In genomic region chr9:108511200-108511756, GRCh38 we compare ENCODE assay signal across 25 cellular contexts.
DNase-seq lines count a peak whose midpoint lies in the region; TF ChIP-seq lines count a peak whose summit lies in the region.
"Had no signal": no experiment of that assay in that cellular context is flagged by ENCODE, and none has a peak within 500 bp of the region (broad histone marks: within the 10 kb centered on the region; RNA-seq: fewer than 3 reads in every experiment).

No MANE protein-coding gene starts in this region.

- intact Hi-C loops in stomach (cut with DNase I; ENCODE audit: low total_unique reads): no loop called here

- H3K4me2 ChIP-seq in trophoblast cell (ENCODE audit: low read length): no peak overlapping the region

- H3K18ac ChIP-seq in trophoblast cell (ENCODE audit: low read length): no peak overlapping the region

- peaks cover 1% of the 10 kb centered on the region for H3K79me1 ChIP-seq in trophoblast cell (ENCODE audit: low read length)

- H3K4ac ChIP-seq in trophoblast cell (ENCODE audit: low read depth, low read length): no peak overlapping the region

- H3K4me1 ChIP-seq in trophoblast cell (ENCODE audit: control insufficient read depth in 1 of 2, insufficient read depth in 2 of 2, low read length in 2 of 2): no peaks in the 10 kb centered on the region
- no peaks in the 10 kb centered on the region for H3K4me1 ChIP-seq in stomach
- H3K4me1 ChIP-seq: parathyroid adenoma, SJSA1, upper lobe of right lung had no signal

- no peak overlapping the region for H4K8ac ChIP-seq in trophoblast cell (ENCODE audit: low read depth, low read length)

- H3K4me3 ChIP-seq in epithelial cell of esophagus (ENCODE audit: low read length): no peak overlapping the region
- no peak overlapping the region for H3K4me3 ChIP-seq in trophoblast cell (ENCODE audit: low read depth, low read length)
- H3K4me3 ChIP-seq in stomach: no peak overlapping the region
- H3K4me3 ChIP-seq: SJSA1, upper lobe of right lung had no signal

- H3K9ac ChIP-seq in trophoblast cell (ENCODE audit: low read length): no peak overlapping the region
- H3K9ac ChIP-seq: parathyroid adenoma had no signal

- TF ChIP-seq POLR2A in stomach (IDR thresholded peaks at IDR 0.05): no peak

- H3K79me2 ChIP-seq in trophoblast cell (ENCODE audit: control insufficient read depth, insufficient read depth, low read length, poor library complexity): no peaks in the 10 kb centered on the region
- H3K79me2 ChIP-seq: parathyroid adenoma had no signal

- no peak overlapping the region for H3K23ac ChIP-seq in trophoblast cell (ENCODE audit: low read length)

- H2BK120ac ChIP-seq in trophoblast cell (ENCODE audit: insufficient read depth, low read length, poor library complexity): no peak overlapping the region

- H3K9me3 ChIP-seq in trophoblast cell (ENCODE audit: insufficient read depth, low read depth, low read length): no peaks in the 10 kb centered on the region
- no peaks in the 10 kb centered on the region for H3K9me3 ChIP-seq in stomach
- H3K9me3 ChIP-seq: SJSA1, upper lobe of right lung had no signal

- no peak overlapping the region for H3K14ac ChIP-seq in trophoblast cell (ENCODE audit: low read length)

- H4K12ac ChIP-seq in trophoblast cell (ENCODE audit: low read depth, low read length): no peak overlapping the region

- H3K27me3 ChIP-seq in trophoblast cell (ENCODE audit: insufficient read depth, low read length) (no peaks in the 10 kb centered on the region), stomach (no peaks in the 10 kb centered on the region)
- H3K27me3 ChIP-seq: SJSA1, upper lobe of right lung had no signal

- TF ChIP-seq CTCF in epithelial cell of esophagus (IDR thresholded peaks at IDR 0.05; ENCODE audit: insufficient read depth, low read depth, low read length, missing control alignments) (no peak), stomach (IDR thresholded peaks at IDR 0.05) (no peak)

- H2BK5ac ChIP-seq in trophoblast cell (ENCODE audit: low read depth, low read length, poor library complexity): no peak overlapping the region

- H4K91ac ChIP-seq in trophoblast cell (ENCODE audit: low read depth, low read length): no peak overlapping the region

- no peak overlapping the region for H3K27ac ChIP-seq in trophoblast cell (ENCODE audit: low read depth, low read length)
- H3K27ac ChIP-seq in stomach: no peak overlapping the region
- H3K27ac ChIP-seq: HL-60, parathyroid adenoma, SJSA1, upper lobe of right lung, WERI-Rb-1 had no signal

- no CpG with 5 or more reads among the region's 5 CpGs for WGBS in trophoblast cell (ENCODE audit: extremely low coverage, insufficient coverage, insufficient read length)
- WGBS in stomach, 5 donors: 89 to 95% (median 94%) methylated on average over 5 of the region's 5 CpGs

- H2BK12ac ChIP-seq in trophoblast cell (ENCODE audit: low read length): no peak overlapping the region

- no peak for TF ChIP-seq EP300 in stomach (IDR thresholded peaks at IDR 0.05)

- peak; percentile 85 for DNase-seq in GM03348 (ENCODE audit: low spot score)
- DNase-seq in MV-4-11 (lab: John Stamatoyannopoulos, UW): peak; percentile 40
- peak; percentile 53 for DNase-seq in epithelial cell of esophagus (ENCODE audit: low read depth)
- DNase-seq in trophoblast cell: peak; percentile 86 to 98
- DNase-seq in occipital lobe (lab: John Stamatoyannopoulos, UW): no peak
- no peak for DNase-seq in stomach
- no peak for DNase-seq in COLO668 (lab: John Stamatoyannopoulos, UW; ENCODE audit: unreplicated experiment)
- DNase-seq in SHP77 treated with DMSO at 0.1 percent for 48 hours (lab: John Stamatoyannopoulos, UW): no peak
- DNase-seq: activated CD4-positive, alpha-beta T cell treated with anti-CD3 and anti-CD28 coated beads, Interleukin-2, amount 50 U/mL, for 4 hours; activated naive CD4-positive, alpha-beta T cell treated with Interleukin-2 at 50 U/mL for 16 hours; activated T-cell treated with anti-CD3 and anti-CD28 coated beads for 4 hours; anterior cingulate cortex; C1 segment of cervical spinal cord; cerebellar nuclear complex; effector memory CD8-positive, alpha-beta T cell; foreskin melanocyte; KBM-7; naive B cell; NCI-H1417 treated with DMSO at 0.1 percent for 48 hours; stimulated activated CD4-positive, alpha-beta T cell treated with anti-CD3 and anti-CD28 coated beads, Interleukin-2, amount 100 ng/mL, for 48 hours; upper lobe of right lung; WERI-Rb-1 had no signal

- H2AFZ ChIP-seq in trophoblast cell (ENCODE audit: insufficient read depth, low read length, poor library complexity): no peak overlapping the region
- H2AFZ ChIP-seq: parathyroid adenoma had no signal

- no peaks in the 10 kb centered on the region for H3K36me3 ChIP-seq in trophoblast cell (ENCODE audit: control insufficient read depth in 1 of 2, insufficient read depth in 2 of 2, low read length in 2 of 2)
- H3K36me3 ChIP-seq in stomach: no peaks in the 10 kb centered on the region
- H3K36me3 ChIP-seq: SJSA1, upper lobe of right lung had no signal

- H2AK5ac ChIP-seq in trophoblast cell (ENCODE audit: low read length): no peak overlapping the region

Comparison
In these comparisons a context has a peak if more than half of its experiments do, and no peak if none do; other contexts are left out.
1. DNase-seq: peak in GM03348 (single experiment), MV-4-11 (single experiment), epithelial cell of esophagus (single experiment) and trophoblast cell (2 of 2); none in occipital lobe (single experiment), stomach (single experiment), COLO668 (single experiment) and SHP77 treated with DMSO at 0.1 percent for 48 hours (single experiment).